28 cellular contexts compared by ENCODE assay signal in the genomic region with DNA sequence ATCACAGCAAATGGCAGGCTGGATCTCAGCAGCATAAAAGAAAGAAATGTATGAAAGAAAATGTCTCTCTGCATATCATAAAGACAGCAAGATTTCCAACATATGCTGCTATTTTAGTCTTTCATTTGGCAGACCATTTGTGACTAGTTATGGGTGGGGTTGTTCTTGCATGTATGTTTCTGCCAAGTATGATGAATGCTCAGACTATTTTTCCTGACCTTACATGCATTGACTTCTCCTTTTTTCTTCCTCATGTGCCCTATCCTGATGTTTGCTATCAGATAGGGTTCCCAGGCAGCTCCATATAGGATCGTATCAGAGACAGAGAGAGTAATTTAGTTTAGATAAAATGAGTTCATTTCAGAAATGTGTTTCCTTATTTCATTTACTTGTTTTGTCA. TPM values are rescaled to one million over a fixed set of nuclear protein-coding genes. Genes with fewer than 3 reads are reported as not detected.
A peak's percentile ranks its signal among the peaks of the same experiment; 100 is the strongest.
DNase-seq lines count a peak whose midpoint lies in the region; ATAC-seq and TF ChIP-seq lines count a peak whose summit lies in the region.
"Had no signal": no experiment of that assay in that cellular context is flagged by ENCODE, and none has a peak within 500 bp of the region (broad histone marks: within the 10 kb centered on the region; RNA-seq: fewer than 3 reads in every experiment).

No MANE protein-coding gene starts in this region.

- 46% methylated on average over 1 of the region's 1 CpG for WGBS in hepatocyte (ENCODE audit: low lambda C conversion rate, missing lambda C conversion rate)

- H3K36me3 Mint-ChIP-seq in MCF 10A (ENCODE audit: insufficient read depth, unreplicated experiment) (no peaks in the 10 kb centered on the region), T-helper 17 cell (ENCODE audit: low read depth) (no peaks in the 10 kb centered on the region)
- H3K36me3 Mint-ChIP-seq: activated naive CD8-positive, alpha-beta T cell had no signal

- no peaks in the 10 kb centered on the region for H4K20me1 ChIP-seq in hepatocyte (ENCODE audit: insufficient read depth, poor library complexity, severe bottlenecking)

- peak; percentile 29 for DNase-seq in MCF 10A (ENCODE audit: unreplicated experiment)
- no peak for DNase-seq in breast epithelium (ENCODE audit: low spot score in 2 of 2)
- DNase-seq in choroid plexus epithelial cell (ENCODE audit: low read depth) = peak; percentile 44
- no peak for DNase-seq in hepatocyte (ENCODE audit: low spot score)
- no peak for DNase-seq in activated CD4-positive, CD25-positive, alpha-beta regulatory T cell treated with anti-CD3 and anti-CD28 coated beads, Interleukin-2, amount 50 U/mL, for 72 hours
- DNase-seq in T-helper 17 cell = no peak
- DNase-seq in NCI-H1694 treated with DMSO at 0.1 percent for 48 hours (lab: John Stamatoyannopoulos, UW) = no peak
- DNase-seq: activated CD4-positive, alpha-beta T cell treated with anti-CD3 and anti-CD28 coated beads for 1 hour; C1 segment of cervical spinal cord; dorsolateral prefrontal cortex; GDM1; H7; hypothalamus; mesendoderm; MM.1S; NCI-H1694; NCI-H226; NCI-H82; nephron progenitor cell; PC-9; stimulated activated CD4-positive, alpha-beta T cell treated with anti-CD3 and anti-CD28 coated beads, Interleukin-4, amount 100 ng/mL, for 24 hours; T1000; upper lobe of right lung had no signal

- no peaks in the 10 kb centered on the region for H3K27me3 ChIP-seq in breast epithelium
- H3K27me3 ChIP-seq in hepatocyte = no peaks in the 10 kb centered on the region
- H3K27me3 ChIP-seq: esophagus muscularis mucosa, upper lobe of right lung had no signal

- no peak overlapping the region for H3K4me2 ChIP-seq in hepatocyte
- H3K4me2 ChIP-seq: PC-9, smooth muscle cell had no signal

- H2AFZ ChIP-seq in hepatocyte = no peak overlapping the region
- H2AFZ ChIP-seq: PC-9 had no signal

- POLR2A ChIA-PET in MCF 10A (lab: Yijun Ruan, JAX) = no interaction called here

- H3K27ac Mint-ChIP-seq in MCF 10A (ENCODE audit: low read depth, unreplicated experiment) = no peak overlapping the region
- H3K27ac Mint-ChIP-seq in T-helper 17 cell = no peak overlapping the region
- H3K27ac Mint-ChIP-seq: activated naive CD8-positive, alpha-beta T cell; nephron progenitor cell had no signal

- no peak overlapping the region for H3K27ac ChIP-seq in breast epithelium
- peak overlapping the region; percentile 21 for H3K27ac ChIP-seq in hepatocyte
- H3K27ac ChIP-seq: dorsolateral prefrontal cortex, esophagus muscularis mucosa, PC-9, prostate gland, upper lobe of right lung had no signal

- no TSS peak for BruUV-seq in MCF 10A (replicated peaks; lab: Mats Ljungman, UMichigan)

- no peaks in the 10 kb centered on the region for H3K79me2 ChIP-seq in hepatocyte

- no peaks in the 10 kb centered on the region for H3K9me3 Mint-ChIP-seq in MCF 10A (ENCODE audit: unreplicated experiment)
- H3K9me3 Mint-ChIP-seq: nephron progenitor cell had no signal

- CTCF ChIA-PET in MCF 10A (lab: Yijun Ruan, JAX) = no interaction called here

- H3K4me3 Mint-ChIP-seq in MCF 10A (ENCODE audit: unreplicated experiment) (no peak overlapping the region), T-helper 17 cell (no peak overlapping the region)
- H3K4me3 Mint-ChIP-seq: activated naive CD8-positive, alpha-beta T cell; nephron progenitor cell had no signal

- H3K4me1 Mint-ChIP-seq in MCF 10A (ENCODE audit: insufficient read depth, unreplicated experiment) = peaks cover 17% of the 10 kb centered on the region
- no peaks in the 10 kb centered on the region for H3K4me1 Mint-ChIP-seq in T-helper 17 cell
- H3K4me1 Mint-ChIP-seq: nephron progenitor cell had no signal

- intact Hi-C loops in MCF 10A (cut with micrococcal nuclease) (no loop called here), breast epithelium (cut with DNase I; ENCODE audit: low total_unique reads) (no loop called here)

- TF ChIP-seq CTCF in MCF 10A (IDR thresholded peaks at IDR 0.05; ENCODE audit: unreplicated experiment) (no peak), breast epithelium (IDR thresholded peaks at IDR 0.05) (no peak), choroid plexus epithelial cell (conservative IDR thresholded peaks at IDR 0.05; ENCODE audit: low read depth, low read length) (no peak), hepatocyte (IDR thresholded peaks at IDR 0.05; ENCODE audit: poor library complexity) (no peak)

- H3K27me3 Mint-ChIP-seq in MCF 10A (ENCODE audit: insufficient read depth, unreplicated experiment) (no peaks in the 10 kb centered on the region), T-helper 17 cell (peaks cover 22% of the 10 kb centered on the region)

- H3K4me3 ChIP-seq in breast epithelium (no peak overlapping the region), choroid plexus epithelial cell (ENCODE audit: low read depth, low read length) (no peak overlapping the region), hepatocyte (no peak overlapping the region)
- H3K4me3 ChIP-seq: dorsolateral prefrontal cortex, esophagus muscularis mucosa, PC-9, prostate gland, smooth muscle cell, upper lobe of right lung had no signal

- H3K36me3 ChIP-seq in breast epithelium (no peaks in the 10 kb centered on the region), hepatocyte (replicated peaks; ENCODE audit: insufficient read depth, low read depth) (no peaks in the 10 kb centered on the region)
- H3K36me3 ChIP-seq: esophagus muscularis mucosa, prostate gland, upper lobe of right lung had no signal

- H3K4me1 ChIP-seq in breast epithelium = no peaks in the 10 kb centered on the region
- peaks cover 25% of the 10 kb centered on the region for H3K4me1 ChIP-seq in hepatocyte (ENCODE audit: insufficient read depth)
- H3K4me1 ChIP-seq: prostate gland, upper lobe of right lung had no signal

- no peak for ATAC-seq in T-helper 17 cell
- ATAC-seq in GM18867 (IDR thresholded peaks at IDR 0.05; ENCODE audit: unreplicated experiment) = no peak
- ATAC-seq: upper lobe of right lung had no signal

- TF ChIP-seq POLR2A in breast epithelium (IDR thresholded peaks at IDR 0.05) = no peak

- H3K9me2 ChIP-seq in hepatocyte (replicated peaks; ENCODE audit: insufficient read depth) = no peaks in the 10 kb centered on the region

- H3K9me3 ChIP-seq in breast epithelium (no peaks in the 10 kb centered on the region), hepatocyte (ENCODE audit: low read depth) (no peaks in the 10 kb centered on the region), T-helper 17 cell (ENCODE audit: control insufficient read depth, low read length, poor library complexity, severe bottlenecking) (no peaks in the 10 kb centered on the region)
- H3K9me3 ChIP-seq: esophagus muscularis mucosa, prostate gland, upper lobe of right lung had no signal

RNA-seq across cellular contexts. Expression of a gene that starts 58.4 kb away (rescaled TPM):
- total RNA-seq in MCF 10A (2022) (8.4 and 11.6 TPM in 2 replicates), breast epithelium (10 to 100 TPM; 24.6 to 66.2 (median 25.9) TPM), hepatocyte (21.1 and 21.7 TPM in 2 replicates), T-helper 17 cell (1 to 10 TPM; 1.5 to 3.0 TPM)
- polyA plus RNA-seq in hepatocyte = 11.5 and 14.5 TPM in 2 replicates

Comparison
In these comparisons a context has a peak if more than half of its experiments do, and no peak if none do; other contexts are left out.
1. DNase-seq: peak in MCF 10A (single experiment) and choroid plexus epithelial cell (single experiment); none in breast epithelium (0 of 2), hepatocyte (single experiment), activated CD4-positive, CD25-positive, alpha-beta regulatory T cell treated with anti-CD3 and anti-CD28 coated beads, Interleukin-2, amount 50 U/mL, for 72 hours (single experiment), T-helper 17 cell (0 of 3) and NCI-H1694 treated with DMSO at 0.1 percent for 48 hours (single experiment).